In genomic region chr4:47224361-47224760, GRCh38 we compare ENCODE assay signal across 32 cellular contexts.
"Had no signal": no experiment of that assay in that cellular context is flagged by ENCODE, and none has a peak within 500 bp of the region (broad histone marks: within the 10 kb centered on the region; RNA-seq: fewer than 3 reads in every experiment).

No MANE protein-coding gene starts in this region.

- H3K36me3 ChIP-seq: ascending aorta, cardiac muscle cell had no signal

- H3K27me3 Mint-ChIP-seq: activated CD4-positive, alpha-beta memory T cell treated with anti-CD3 and anti-CD28 coated beads for 36 hours; activated CD4-positive, alpha-beta T cell treated with anti-CD3 and anti-CD28 coated beads, Interleukin-2, amount 10 ng/mL, durations not matched to agents 24 days and 14 days; activated naive CD8-positive, alpha-beta T cell treated with anti-CD3 and anti-CD28 coated beads, Interleukin-2, amount 10 ng/mL, durations not matched to agents 7 days and 5 days; activated naive CD8-positive, alpha-beta T cell treated with anti-CD3 and anti-CD28 coated beads, Interleukin-2, amount 50 U/mL, for 24 hours; brain had no signal

- H3K9me3 ChIP-seq: ascending aorta had no signal

- H3K4me3 ChIP-seq: ascending aorta, cardiac muscle cell had no signal

- H3K4me3 Mint-ChIP-seq: activated B cell treated with CpG ODN at 0.5 μM for 24 hours; activated CD4-positive, alpha-beta memory T cell treated with anti-CD3 and anti-CD28 coated beads for 36 hours; activated CD4-positive, alpha-beta T cell treated with anti-CD3 and anti-CD28 coated beads, Interleukin-2, amount 10 ng/mL, durations not matched to agents 24 days and 14 days; activated CD8-positive, alpha-beta memory T cell treated with anti-CD3 and anti-CD28 coated beads, Interleukin-2, amount 10 ng/mL, durations not matched to agents 7 days and 5 days; activated CD8-positive, alpha-beta T cell treated with anti-CD3 and anti-CD28 coated beads, Interleukin-2, amount 10 ng/mL, durations not matched to agents 7 days and 5 days; activated naive CD4-positive, alpha-beta T cell treated with anti-CD3 and anti-CD28 coated beads for 36 hours; activated naive CD4-positive, alpha-beta T cell treated with anti-CD3 and anti-CD28 coated beads, Interleukin-2, amount 50 U/mL, for 24 hours; activated naive CD8-positive, alpha-beta T cell; activated naive CD8-positive, alpha-beta T cell treated with anti-CD3 and anti-CD28 coated beads, Interleukin-2, amount 10 ng/mL, durations not matched to agents 7 days and 5 days; activated naive CD8-positive, alpha-beta T cell treated with anti-CD3 and anti-CD28 coated beads, Interleukin-2, amount 50 U/mL, for 24 hours; activated T-cell treated with anti-CD3 and anti-CD28 coated beads, Interleukin-2, amount 50 U/mL, for 24 hours; brain; central memory CD8-positive, alpha-beta T cell; T-cell; T-helper 17 cell had no signal

- H3K4me1 Mint-ChIP-seq: activated B cell treated with CpG ODN at 0.5 μM for 24 hours; activated CD4-positive, alpha-beta T cell treated with anti-CD3 and anti-CD28 coated beads, Interleukin-2, amount 10 ng/mL, durations not matched to agents 24 days and 14 days; activated CD8-positive, alpha-beta memory T cell treated with anti-CD3 and anti-CD28 coated beads, Interleukin-2, amount 10 ng/mL, durations not matched to agents 7 days and 5 days; activated naive CD4-positive, alpha-beta T cell treated with anti-CD3 and anti-CD28 coated beads, Interleukin-2, amount 50 U/mL, for 24 hours; activated naive CD8-positive, alpha-beta T cell treated with anti-CD3 and anti-CD28 coated beads, Interleukin-2, amount 10 ng/mL, durations not matched to agents 7 days and 5 days; activated naive CD8-positive, alpha-beta T cell treated with anti-CD3 and anti-CD28 coated beads, Interleukin-2, amount 50 U/mL, for 24 hours; brain; central memory CD8-positive, alpha-beta T cell; T-cell; T-helper 17 cell had no signal

- H3K27me3 ChIP-seq: ascending aorta, cardiac muscle cell had no signal

- H3K36me3 Mint-ChIP-seq: activated CD4-positive, alpha-beta memory T cell treated with anti-CD3 and anti-CD28 coated beads for 36 hours; activated CD8-positive, alpha-beta memory T cell treated with anti-CD3 and anti-CD28 coated beads, Interleukin-2, amount 10 ng/mL, durations not matched to agents 7 days and 5 days; activated naive CD4-positive, alpha-beta T cell treated with anti-CD3 and anti-CD28 coated beads, Interleukin-2, amount 50 U/mL, for 24 hours; activated naive CD8-positive, alpha-beta T cell; activated naive CD8-positive, alpha-beta T cell treated with anti-CD3 and anti-CD28 coated beads, Interleukin-2, amount 10 ng/mL, durations not matched to agents 7 days and 5 days; brain; T-cell had no signal

- H3K4me1 ChIP-seq: ascending aorta had no signal

- H3K9me3 Mint-ChIP-seq: activated CD4-positive, alpha-beta memory T cell treated with anti-CD3 and anti-CD28 coated beads for 36 hours; activated CD4-positive, alpha-beta T cell treated with anti-CD3 and anti-CD28 coated beads, Interleukin-2, amount 10 ng/mL, durations not matched to agents 24 days and 14 days; activated naive CD4-positive, alpha-beta T cell treated with anti-CD3 and anti-CD28 coated beads for 36 hours; activated naive CD8-positive, alpha-beta T cell treated with anti-CD3 and anti-CD28 coated beads, Interleukin-2, amount 10 ng/mL, durations not matched to agents 7 days and 5 days; activated naive CD8-positive, alpha-beta T cell treated with anti-CD3 and anti-CD28 coated beads, Interleukin-2, amount 50 U/mL, for 24 hours; activated T-cell treated with anti-CD3 and anti-CD28 coated beads, Interleukin-2, amount 50 U/mL, for 24 hours; activated T-helper 2 cell treated with anti-CD3 and anti-CD28 coated beads, Interferon-gamma antibody, Interleukin-2, Interleukin-4, amounts not matched to agents 10 μg/mL and 5 μg/mL and 100 μg/mL, durations not matched to agents 14 hours and 24 hours and 36 hours; brain; central memory CD8-positive, alpha-beta T cell; T-cell had no signal

- H3K27ac ChIP-seq: ascending aorta, cardiac muscle cell, VCaP had no signal

- H3K27ac Mint-ChIP-seq: activated B cell treated with CpG ODN at 0.5 μM for 24 hours; activated CD4-positive, alpha-beta memory T cell treated with anti-CD3 and anti-CD28 coated beads for 36 hours; activated CD4-positive, alpha-beta T cell treated with anti-CD3 and anti-CD28 coated beads, Interleukin-2, amount 10 ng/mL, durations not matched to agents 24 days and 14 days; activated CD8-positive, alpha-beta memory T cell treated with anti-CD3 and anti-CD28 coated beads, Interleukin-2, amount 10 ng/mL, durations not matched to agents 7 days and 5 days; activated CD8-positive, alpha-beta T cell treated with anti-CD3 and anti-CD28 coated beads, Interleukin-2, amount 10 ng/mL, durations not matched to agents 7 days and 5 days; activated naive CD4-positive, alpha-beta T cell treated with anti-CD3 and anti-CD28 coated beads for 36 hours; activated naive CD4-positive, alpha-beta T cell treated with anti-CD3 and anti-CD28 coated beads, Interleukin-2, amount 50 U/mL, for 24 hours; activated naive CD8-positive, alpha-beta T cell; activated naive CD8-positive, alpha-beta T cell treated with anti-CD3 and anti-CD28 coated beads, Interleukin-2, amount 10 ng/mL, durations not matched to agents 7 days and 5 days; activated naive CD8-positive, alpha-beta T cell treated with anti-CD3 and anti-CD28 coated beads, Interleukin-2, amount 50 U/mL, for 24 hours; activated T-cell treated with anti-CD3 and anti-CD28 coated beads, Interleukin-2, amount 50 U/mL, for 24 hours; activated T-helper 2 cell treated with anti-CD3 and anti-CD28 coated beads, Interferon-gamma antibody, Interleukin-2, Interleukin-4, amounts not matched to agents 10 μg/mL and 5 μg/mL and 100 μg/mL, durations not matched to agents 14 hours and 24 hours and 36 hours; brain; T-cell; T-helper 17 cell had no signal

- DNase-seq: activated B cell treated with CpG ODN at 0.5 μM for 24 hours; activated CD4-positive, alpha-beta memory T cell treated with anti-CD3 and anti-CD28 coated beads for 36 hours; activated CD4-positive, alpha-beta T cell treated with anti-CD3 and anti-CD28 coated beads for 4 hours; activated CD4-positive, alpha-beta T cell treated with anti-CD3 and anti-CD28 coated beads, Interleukin-2, amount 10 ng/mL, durations not matched to agents 24 days and 14 days; activated CD4-positive, alpha-beta T cell treated with anti-CD3 and anti-CD28 coated beads, Interleukin-2, amount 50 U/mL, for 1 hour; activated CD4-positive, alpha-beta T cell treated with anti-CD3 and anti-CD28 coated beads, Interleukin-2, amount 50 U/mL, for 4 hours; activated CD4-positive, CD25-positive, alpha-beta regulatory T cell treated with anti-CD3 and anti-CD28 coated beads, Interleukin-2, amount 50 U/mL, for 72 hours; activated CD8-positive, alpha-beta memory T cell treated with anti-CD3 and anti-CD28 coated beads for 24 hours; activated CD8-positive, alpha-beta memory T cell treated with anti-CD3 and anti-CD28 coated beads, Interleukin-2, amount 10 ng/mL, durations not matched to agents 7 days and 5 days; activated CD8-positive, alpha-beta memory T cell treated with anti-CD3 and anti-CD28 coated beads, Interleukin-2, amount 50 U/mL, for 48 hours; activated CD8-positive, alpha-beta T cell treated with anti-CD3 and anti-CD28 coated beads, Interleukin-2, amount 10 ng/mL, durations not matched to agents 7 days and 5 days; activated effector memory CD4-positive, alpha-beta T cell treated with Interleukin-2 at 50 U/mL for 16 hours; activated gamma-delta T cell; activated naive CD4-positive, alpha-beta T cell treated with anti-CD3 and anti-CD28 coated beads for 36 hours; activated naive CD8-positive, alpha-beta T cell treated with anti-CD3 and anti-CD28 coated beads, Interleukin-2, amount 10 ng/mL, durations not matched to agents 7 days and 5 days; activated naive CD8-positive, alpha-beta T cell treated with anti-CD3 and anti-CD28 coated beads, Interleukin-2, amount 50 U/mL, for 24 hours; activated T-cell treated with anti-CD3 and anti-CD28 coated beads, Interleukin-2, amount 50 U/mL, for 24 hours; activated T-cell treated with anti-CD3 and anti-CD28 coated beads, Interleukin-2, amount 50 U/mL, for 48 hours; amygdala; anterior cingulate cortex; caudate nucleus; cerebellar nuclear complex; T-cell; T-helper 17 cell had no signal
